ENCODE assay signal across 8 cellular contexts in the genomic region with DNA sequence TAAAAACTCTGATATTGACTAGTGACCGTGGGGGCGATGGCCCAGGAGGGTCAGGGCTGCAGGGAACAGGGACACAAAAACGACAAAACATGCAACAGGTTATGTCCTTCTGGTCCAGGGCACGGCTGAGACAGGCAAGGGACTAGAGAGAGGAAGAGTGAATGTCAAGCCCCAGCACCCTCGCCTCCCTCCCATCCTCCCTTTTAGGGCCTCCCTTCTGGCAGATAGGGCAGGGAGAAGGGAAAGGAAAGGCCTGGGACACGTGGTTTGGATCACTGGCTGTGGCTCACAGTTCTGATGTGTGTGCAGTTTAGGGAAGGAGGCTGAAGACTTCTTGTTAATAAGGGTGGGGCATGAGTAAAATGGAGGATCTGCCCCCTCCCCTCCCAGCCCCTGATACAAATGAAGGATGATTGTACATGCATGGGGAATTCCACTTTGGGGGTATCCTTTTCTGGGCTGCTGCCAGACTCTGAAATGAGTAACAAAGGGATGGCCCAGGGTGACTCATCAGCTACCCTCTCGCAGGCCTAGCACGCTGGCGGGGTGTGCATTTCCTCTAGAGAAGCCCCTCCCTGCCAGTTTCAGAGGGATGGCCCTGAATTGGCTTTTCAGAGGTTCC. TPM values are rescaled to one million over a fixed set of nuclear protein-coding genes. Genes with fewer than 3 reads are reported as not detected.
DNase-seq lines count a peak whose midpoint lies in the region; ATAC-seq and TF ChIP-seq lines count a peak whose summit lies in the region.

No MANE protein-coding gene starts in this region.

- DNase-seq in DMS53 treated with DMSO at 0.1 percent for 48 hours (lab: John Stamatoyannopoulos, UW; ENCODE audit: unreplicated experiment) (peak; percentile 63), chondrocyte (ENCODE audit: low spot score) (peak; percentile 82), lower lobe of right lung (peak; percentile 75), superior temporal gyrus (ENCODE audit: extremely low spot score) (no peak)
- peak; percentile 17 for DNase-seq in Jurkat, Clone E6-1 (ENCODE audit: low read depth, low spot score)
- peak; percentile 76 to 85 for DNase-seq in activated CD4-positive, alpha-beta T cell treated with anti-CD3 and anti-CD28 coated beads for 24 hours (ENCODE audit: low read depth in 2 of 2)
- DNase-seq in stimulated activated CD8-positive, alpha-beta memory T cell treated with anti-CD3 and anti-CD28 coated beads, Interleukin-15, amount 100 ng/mL, for 4 hours (ENCODE audit: low read depth in 2 of 2): peak; percentile 77 to 93

- no peaks in the 10 kb centered on the region for H3K27me3 Mint-ChIP-seq in chondrocyte (ENCODE audit: low read depth)

- peaks cover 43% of the 10 kb centered on the region for H3K36me3 ChIP-seq in lower lobe of right lung

- no peaks in the 10 kb centered on the region for H3K27me3 ChIP-seq in lower lobe of right lung (ENCODE audit: low read depth)

- H3K4me1 Mint-ChIP-seq in chondrocyte (ENCODE audit: low read depth): peaks cover 69% of the 10 kb centered on the region

- peaks cover 81% of the 10 kb centered on the region for H3K4me1 ChIP-seq in lower lobe of right lung

- H3K4me3 ChIP-seq in Jurkat, Clone E6-1 (ENCODE audit: low read length): no peak overlapping the region
- H3K4me3 ChIP-seq in lower lobe of right lung: no peak overlapping the region

- intact Hi-C loops in lower lobe of right lung (cut with DNase I): no loop called here

- H3K27ac ChIP-seq in lower lobe of right lung: peak overlapping the region; percentile 70

- peak overlapping the region; percentile 18 for H3K4me3 Mint-ChIP-seq in chondrocyte (ENCODE audit: unreplicated experiment)

- no peaks in the 10 kb centered on the region for H3K9me3 Mint-ChIP-seq in chondrocyte (ENCODE audit: low read depth)

- H3K36me3 Mint-ChIP-seq in chondrocyte (ENCODE audit: low read depth): peaks cover 14% of the 10 kb centered on the region

- ATAC-seq in GM21723 (IDR thresholded peaks at IDR 0.05; ENCODE audit: unreplicated experiment): peak; percentile 96
- ATAC-seq in lower lobe of right lung: peak; percentile 76 to 81

- TF ChIP-seq CTCF in chondrocyte (IDR thresholded peaks at IDR 0.05): no peak
- TF ChIP-seq CTCF in lower lobe of right lung (IDR thresholded peaks at IDR 0.05): no peak

- peak overlapping the region; percentile 84 for H3K27ac Mint-ChIP-seq in chondrocyte (ENCODE audit: unreplicated experiment)

- H3K9me3 ChIP-seq in lower lobe of right lung: no peaks in the 10 kb centered on the region

RNA-seq across cellular contexts. Expression of a gene that starts 14.2 kb away (rescaled TPM):
- polyA plus RNA-seq in Jurkat, Clone E6-1 (2012; ENCODE audit: insufficient read depth, insufficient read length): not detected
- total RNA-seq in chondrocyte (202 to 241 TPM (median 238 TPM) in 3 replicates), lower lobe of right lung (253 TPM)
